ENCODE assay signal across 22 cellular contexts in the genomic region with DNA sequence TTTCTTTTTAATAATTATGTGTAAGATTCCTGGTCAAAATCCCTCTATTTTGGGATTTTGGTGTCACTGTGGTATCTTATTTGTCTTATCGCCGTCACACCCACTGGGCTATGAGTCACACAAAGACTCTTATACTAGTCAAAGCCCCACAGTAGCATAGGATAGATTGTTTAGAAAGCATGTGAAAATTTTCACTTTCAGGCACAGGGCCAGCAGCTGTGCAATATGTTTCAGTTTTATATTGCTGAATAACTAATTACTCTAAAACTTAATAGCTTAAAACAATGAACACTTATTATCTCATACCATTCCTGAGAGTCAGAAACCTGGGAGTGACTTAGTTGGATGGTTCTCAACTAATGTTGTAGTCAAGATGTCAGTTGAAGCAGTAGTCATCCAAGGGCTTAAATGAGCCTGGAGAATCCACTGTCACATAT. TPM values are rescaled to one million over a fixed set of nuclear protein-coding genes. Genes with fewer than 3 reads are reported as not detected.
A peak's percentile ranks its signal among the peaks of the same experiment; 100 is the strongest.
DNase-seq lines count a peak whose midpoint lies in the region; ATAC-seq and TF ChIP-seq lines count a peak whose summit lies in the region.
"Had no signal": no experiment of that assay in that cellular context is flagged by ENCODE, and none has a peak within 500 bp of the region (broad histone marks: within the 10 kb centered on the region; RNA-seq: fewer than 3 reads in every experiment).

No MANE protein-coding gene starts in this region.

- no peak overlapping the region for H3K4me3 Mint-ChIP-seq in HFFc6
- H3K4me3 Mint-ChIP-seq in nephron progenitor cell, result no peak overlapping the region
- H3K4me3 Mint-ChIP-seq in activated naive CD4-positive, alpha-beta T cell treated with anti-CD3 and anti-CD28 coated beads for 36 hours, result no peak overlapping the region
- H3K4me3 Mint-ChIP-seq: activated naive CD8-positive, alpha-beta T cell treated with anti-CD3 and anti-CD28 coated beads, Interleukin-2, amount 10 ng/mL, durations not matched to agents 7 days and 5 days; B cell had no signal

- H3K27ac Mint-ChIP-seq in HFFc6 (no peak overlapping the region), nephron progenitor cell (no peak overlapping the region)
- no peak overlapping the region for H3K27ac Mint-ChIP-seq in activated naive CD4-positive, alpha-beta T cell treated with anti-CD3 and anti-CD28 coated beads for 36 hours
- H3K27ac Mint-ChIP-seq: activated naive CD8-positive, alpha-beta T cell treated with anti-CD3 and anti-CD28 coated beads, Interleukin-2, amount 10 ng/mL, durations not matched to agents 7 days and 5 days; B cell had no signal

- H3K9me3 Mint-ChIP-seq in HFFc6, result no peaks in the 10 kb centered on the region
- no peaks in the 10 kb centered on the region for H3K9me3 Mint-ChIP-seq in nephron progenitor cell
- no peaks in the 10 kb centered on the region for H3K9me3 Mint-ChIP-seq in activated naive CD4-positive, alpha-beta T cell treated with anti-CD3 and anti-CD28 coated beads for 36 hours
- H3K9me3 Mint-ChIP-seq: activated naive CD8-positive, alpha-beta T cell treated with anti-CD3 and anti-CD28 coated beads, Interleukin-2, amount 10 ng/mL, durations not matched to agents 7 days and 5 days had no signal

- H3K4me1 Mint-ChIP-seq in HFFc6 (ENCODE audit: low read depth) (peaks cover 18% of the 10 kb centered on the region), nephron progenitor cell (no peaks in the 10 kb centered on the region)
- H3K4me1 Mint-ChIP-seq in activated naive CD4-positive, alpha-beta T cell treated with anti-CD3 and anti-CD28 coated beads for 36 hours (ENCODE audit: low read depth), result no peaks in the 10 kb centered on the region
- H3K4me1 Mint-ChIP-seq: activated naive CD8-positive, alpha-beta T cell treated with anti-CD3 and anti-CD28 coated beads, Interleukin-2, amount 10 ng/mL, durations not matched to agents 7 days and 5 days; B cell had no signal

- TF ChIP-seq CTCF in HFFc6 (IDR thresholded peaks at IDR 0.05) (no peak), fibroblast of mammary gland (conservative IDR thresholded peaks at IDR 0.05; ENCODE audit: control insufficient read depth, insufficient read depth, low read depth, low read length) (no peak), nephron progenitor cell (IDR thresholded peaks at IDR 0.05) (no peak)

- DNase-seq in COLO829 (ENCODE audit: low spot score), result peak; percentile 82
- peak; percentile 19 for DNase-seq in HFFc6
- peak; percentile 69 for DNase-seq in OCI-M1 (lab: John Stamatoyannopoulos, UW)
- peak; percentile 20 for DNase-seq in fibroblast of mammary gland (ENCODE audit: low read depth)
- no peak for DNase-seq in nephron progenitor cell
- DNase-seq in OCI-M2 (lab: John Stamatoyannopoulos, UW; ENCODE audit: unreplicated experiment), result no peak
- no peak for DNase-seq in activated naive CD4-positive, alpha-beta T cell treated with anti-CD3 and anti-CD28 coated beads for 36 hours
- DNase-seq: activated CD4-positive, alpha-beta T cell treated with anti-CD3 and anti-CD28 coated beads for 4 hours; activated naive CD8-positive, alpha-beta T cell treated with anti-CD3 and anti-CD28 coated beads, Interleukin-2, amount 10 ng/mL, durations not matched to agents 7 days and 5 days; activated T-cell treated with anti-CD3 and anti-CD28 coated beads, Interleukin-2, amount 50 U/mL, for 1 hour; cerebellar nuclear complex; H7; head of caudate nucleus; midbrain; NCI-H2029; NCI-H526 treated with DMSO at 0.1 percent for 48 hours; Peyer's patch; upper lobe of left lung had no signal

- intact Hi-C loops in activated naive CD4-positive, alpha-beta T cell treated with anti-CD3 and anti-CD28 coated beads for 36 hours (cut with micrococcal nuclease), result no loop called here

- H3K36me3 Mint-ChIP-seq in HFFc6 (ENCODE audit: low read depth), result no peaks in the 10 kb centered on the region
- H3K36me3 Mint-ChIP-seq in nephron progenitor cell (ENCODE audit: low read depth), result no peaks in the 10 kb centered on the region
- no peaks in the 10 kb centered on the region for H3K36me3 Mint-ChIP-seq in activated naive CD4-positive, alpha-beta T cell treated with anti-CD3 and anti-CD28 coated beads for 36 hours (ENCODE audit: low read depth)
- H3K36me3 Mint-ChIP-seq: activated naive CD8-positive, alpha-beta T cell treated with anti-CD3 and anti-CD28 coated beads, Interleukin-2, amount 10 ng/mL, durations not matched to agents 7 days and 5 days had no signal

- no peak for ATAC-seq in HG03159 (IDR thresholded peaks at IDR 0.05; ENCODE audit: unreplicated experiment)

- no peak overlapping the region for H3K4me3 ChIP-seq in fibroblast of mammary gland (ENCODE audit: control insufficient read depth, low read depth, low read length)
- H3K4me3 ChIP-seq: Peyer's patch, upper lobe of left lung had no signal

- CTCF ChIA-PET in activated naive CD4-positive, alpha-beta T cell treated with anti-CD3 and anti-CD28 coated beads for 36 hours (lab: Charles Lee), result no interaction called here

- H3K27me3 Mint-ChIP-seq in HFFc6 (ENCODE audit: insufficient read depth) (peaks cover 3% of the 10 kb centered on the region), nephron progenitor cell (ENCODE audit: low read depth, poor library complexity) (no peaks in the 10 kb centered on the region)
- H3K27me3 Mint-ChIP-seq in activated naive CD4-positive, alpha-beta T cell treated with anti-CD3 and anti-CD28 coated beads for 36 hours (ENCODE audit: low read depth), result peaks cover 6% of the 10 kb centered on the region

RNA-seq across cellular contexts. Expression of gene CFAP210, which starts 24.0 kb away (rescaled TPM):
- under 1 TPM in 4 of 6 experiments, not detected in 2; 0.10 to 0.19 (median 0.13) TPM for total RNA-seq in HFFc6 (2021; fragmentation: NEBNext Ultra II Directional; extraction: Animal tissue kit (Norgen Biotek cat#: 25700))
- not detected for total RNA-seq in activated naive CD4-positive, alpha-beta T cell treated with anti-CD3 and anti-CD28 coated beads for 36 hours
- total RNA-seq: activated naive CD8-positive, alpha-beta T cell treated with anti-CD3 and anti-CD28 coated beads, Interleukin-2, amount 10 ng/mL, durations not matched to agents 7 days and 5 days; B cell; MCF 10A; Peyer's patch; T-helper 1 cell treated with Interleukin-12 subunit alpha and Interleukin-12 subunit beta and Interleukin-4 antibody, amounts not matched to agents 30 ng/mL and 1 ng/mL, for 36 hours had no signal

RNA-seq across cellular contexts. Expression of gene PHOSPHO2, which starts 24.0 kb away (rescaled TPM):
- total RNA-seq in HFFc6 (2021; fragmentation: NEBNext Ultra II Directional; extraction: Animal tissue kit (Norgen Biotek cat#: 25700)), result 1 to 10 TPM; 1.6 to 2.6 (median 2.0) TPM
- total RNA-seq in activated naive CD4-positive, alpha-beta T cell treated with anti-CD3 and anti-CD28 coated beads for 36 hours, result 1 to 10 TPM; 1.2 TPM

Comparison
In these comparisons a context has a peak if more than half of its experiments do, and no peak if none do; other contexts are left out.
1. DNase-seq: peak in COLO829 (single experiment), HFFc6 (single experiment), OCI-M1 (single experiment) and fibroblast of mammary gland (single experiment); none in nephron progenitor cell (single experiment), OCI-M2 (single experiment) and activated naive CD4-positive, alpha-beta T cell treated with anti-CD3 and anti-CD28 coated beads for 36 hours (single experiment).